28 cellular contexts compared by ENCODE assay signal in genomic region chr22:25417792-25418191, GRCh38.
"Had no signal": no experiment of that assay in that cellular context is flagged by ENCODE, and none has a peak within 500 bp of the region (broad histone marks: within the 10 kb centered on the region; RNA-seq: fewer than 3 reads in every experiment).

No MANE protein-coding gene starts in this region.

- H3K27ac ChIP-seq: breast epithelium, heart left ventricle, ovary, skin epidermis, suprapubic skin, tibial artery, upper lobe of right lung had no signal

- DNase-seq: activated CD4-positive, alpha-beta T cell treated with anti-CD3 and anti-CD28 coated beads, Interleukin-2, amount 50 U/mL, for 1 hour; activated CD8-positive, alpha-beta T cell treated with anti-CD3 and anti-CD28 coated beads for 36 hours; activated gamma-delta T cell treated with Interleukin-2 at 50 U/mL for 16 hours; activated naive CD4-positive, alpha-beta T cell treated with anti-CD3 and anti-CD28 coated beads, Interleukin-2, amount 50 U/mL, for 16 hours; activated T-cell treated with anti-CD3 and anti-CD28 coated beads, Interleukin-2, amount 50 U/mL, for 4 hours; central memory CD4-positive, alpha-beta T cell; endodermal cell; foreskin fibroblast; heart left ventricle; hypothalamus; immature natural killer cell; left colon; mammary epithelial cell; naive thymus-derived CD4-positive, alpha-beta T cell; ovary; retina; stimulated activated CD4-positive, alpha-beta T cell treated with anti-CD3 and anti-CD28 coated beads, Interleukin-4, amount 100 ng/mL, for 4 hours; stimulated activated CD8-positive, alpha-beta memory T cell treated with anti-CD3 and anti-CD28 coated beads, Interleukin-4, amount 100 ng/mL, for 48 hours; stimulated activated naive CD4-positive, alpha-beta T cell; tibial artery; upper lobe of right lung had no signal

- ATAC-seq: activated CD8-positive, alpha-beta T cell treated with anti-CD3 and anti-CD28 coated beads for 36 hours; activated T-cell treated with anti-CD3 and anti-CD28 coated beads, Interleukin-2, amount 50 U/mL, for 4 hours; activated T-helper 17 cell treated with anti-CD3 and anti-CD28 coated beads, Interleukin-2, amount 50 U/mL, for 72 hours; esophagus mucosa; heart left ventricle; left colon; naive thymus-derived CD4-positive, alpha-beta T cell; WTC11 had no signal

- H3K36me3 ChIP-seq: breast epithelium, heart left ventricle, ovary, suprapubic skin, tibial artery, upper lobe of right lung had no signal

- H3K4me3 ChIP-seq: breast epithelium, heart left ventricle, ovary, skin epidermis, suprapubic skin, tibial artery, upper lobe of right lung had no signal

- H3K9me3 ChIP-seq: ovary, suprapubic skin, tibial artery, upper lobe of right lung had no signal

- FAIRE-seq: kidney had no signal
